1 cellular context compared by ENCODE assay signal in the genomic region with DNA sequence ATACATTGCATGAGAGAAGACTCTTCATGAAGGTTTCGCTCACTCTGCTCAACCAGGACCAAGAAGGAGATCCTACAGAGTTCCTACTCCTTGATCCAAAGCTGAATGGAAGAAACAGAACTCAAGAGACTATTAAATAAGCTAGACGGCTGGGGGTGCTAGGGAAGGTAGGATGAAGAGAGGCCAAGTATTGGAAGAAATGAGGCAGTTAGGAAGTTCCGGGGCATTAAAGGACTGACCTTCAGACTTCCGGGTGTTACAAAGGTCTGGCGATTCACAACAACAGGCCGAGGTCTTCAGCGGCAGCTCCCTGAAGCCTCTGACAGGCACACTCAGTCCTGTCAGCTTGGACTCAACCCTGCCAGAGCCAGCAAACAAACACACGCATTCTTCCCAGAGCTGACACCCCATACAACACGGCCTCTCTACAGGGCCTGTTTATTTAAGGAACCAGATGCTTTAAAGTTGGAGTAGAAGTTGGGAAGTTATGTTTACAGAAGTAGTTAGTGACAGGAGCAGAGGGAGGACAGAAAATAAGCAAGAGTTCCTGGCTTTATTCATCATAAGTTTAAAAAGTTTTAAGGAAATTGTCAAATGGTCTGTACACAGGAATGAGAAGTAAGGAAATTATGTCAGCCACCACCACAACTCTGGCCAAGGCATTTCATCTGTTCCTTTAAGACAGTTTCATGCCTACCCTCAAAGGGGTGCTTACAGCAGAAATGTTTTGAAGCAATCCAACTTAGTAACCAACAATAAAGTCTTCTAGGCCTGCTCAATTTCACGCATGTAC.
TF ChIP-seq lines count a peak whose summit lies in the region.

No MANE protein-coding gene starts in this region.

TF ChIP-seq in HepG2, 621 proteins besides CTCF, POLR2A, EP300 and RAD21 (continued from another document):
- TF ChIP-seq, protein P1, sequence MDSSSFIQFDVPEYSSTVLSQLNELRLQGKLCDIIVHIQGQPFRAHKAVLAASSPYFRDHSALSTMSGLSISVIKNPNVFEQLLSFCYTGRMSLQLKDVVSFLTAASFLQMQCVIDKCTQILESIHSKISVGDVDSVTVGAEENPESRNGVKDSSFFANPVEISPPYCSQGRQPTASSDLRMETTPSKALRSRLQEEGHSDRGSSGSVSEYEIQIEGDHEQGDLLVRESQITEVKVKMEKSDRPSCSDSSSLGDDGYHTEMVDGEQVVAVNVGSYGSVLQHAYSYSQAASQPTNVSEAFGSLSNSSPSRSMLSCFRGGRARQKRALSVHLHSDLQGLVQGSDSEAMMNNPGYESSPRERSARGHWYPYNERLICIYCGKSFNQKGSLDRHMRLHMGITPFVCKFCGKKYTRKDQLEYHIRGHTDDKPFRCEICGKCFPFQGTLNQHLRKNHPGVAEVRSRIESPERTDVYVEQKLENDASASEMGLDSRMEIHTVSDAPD (CRISPR knock-in tag; IDR thresholded peaks at IDR 0.05) = no peak
- TF ChIP-seq FOXJ3 (CRISPR knock-in tag; IDR thresholded peaks at IDR 0.05; ENCODE audit: borderline replicate concordance) = peak; percentile 81
- TF ChIP-seq ARNT2 (CRISPR knock-in tag; IDR thresholded peaks at IDR 0.05; ENCODE audit: low read depth) = peak; percentile 78; the same call in 1 of the 2 replicates
- TF ChIP-seq NR2F1 (CRISPR knock-in tag; IDR thresholded peaks at IDR 0.05) = no peak
- TF ChIP-seq ZNF552 (CRISPR knock-in tag; IDR thresholded peaks at IDR 0.05; ENCODE audit: borderline replicate concordance) = no peak
- no peak for TF ChIP-seq ZNF33A (CRISPR knock-in tag; IDR thresholded peaks at IDR 0.05; ENCODE audit: borderline replicate concordance)
- no peak for TF ChIP-seq ZBTB8A (CRISPR knock-in tag; IDR thresholded peaks at IDR 0.05; ENCODE audit: borderline replicate concordance, low read depth)
- TF ChIP-seq, protein P2, sequence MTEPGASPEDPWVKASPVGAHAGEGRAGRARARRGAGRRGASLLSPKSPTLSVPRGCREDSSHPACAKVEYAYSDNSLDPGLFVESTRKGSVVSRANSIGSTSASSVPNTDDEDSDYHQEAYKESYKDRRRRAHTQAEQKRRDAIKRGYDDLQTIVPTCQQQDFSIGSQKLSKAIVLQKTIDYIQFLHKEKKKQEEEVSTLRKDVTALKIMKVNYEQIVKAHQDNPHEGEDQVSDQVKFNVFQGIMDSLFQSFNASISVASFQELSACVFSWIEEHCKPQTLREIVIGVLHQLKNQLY (CRISPR knock-in tag; IDR thresholded peaks at IDR 0.05) = peak; percentile 56; the same call in 1 of the 2 replicates
- no peak for TF ChIP-seq CENPT (CRISPR knock-in tag; IDR thresholded peaks at IDR 0.05; ENCODE audit: low read depth)
- TF ChIP-seq ZFP36 (IDR thresholded peaks at IDR 0.05; ENCODE audit: borderline replicate concordance, low read depth, low read length, partially characterized antibody) = no peak
- no peak for TF ChIP-seq ZNF468 (CRISPR knock-in tag; IDR thresholded peaks at IDR 0.05)
- TF ChIP-seq SUZ12 (IDR thresholded peaks at IDR 0.05; ENCODE audit: low read depth, low read length) = no peak
- peak; percentile 42; the same call in 1 of the 2 replicates for TF ChIP-seq YEATS2 (CRISPR knock-in tag; IDR thresholded peaks at IDR 0.05; ENCODE audit: borderline replicate concordance)
- TF ChIP-seq WIZ (CRISPR knock-in tag; IDR thresholded peaks at IDR 0.05) = no peak
- TF ChIP-seq, protein P3, sequence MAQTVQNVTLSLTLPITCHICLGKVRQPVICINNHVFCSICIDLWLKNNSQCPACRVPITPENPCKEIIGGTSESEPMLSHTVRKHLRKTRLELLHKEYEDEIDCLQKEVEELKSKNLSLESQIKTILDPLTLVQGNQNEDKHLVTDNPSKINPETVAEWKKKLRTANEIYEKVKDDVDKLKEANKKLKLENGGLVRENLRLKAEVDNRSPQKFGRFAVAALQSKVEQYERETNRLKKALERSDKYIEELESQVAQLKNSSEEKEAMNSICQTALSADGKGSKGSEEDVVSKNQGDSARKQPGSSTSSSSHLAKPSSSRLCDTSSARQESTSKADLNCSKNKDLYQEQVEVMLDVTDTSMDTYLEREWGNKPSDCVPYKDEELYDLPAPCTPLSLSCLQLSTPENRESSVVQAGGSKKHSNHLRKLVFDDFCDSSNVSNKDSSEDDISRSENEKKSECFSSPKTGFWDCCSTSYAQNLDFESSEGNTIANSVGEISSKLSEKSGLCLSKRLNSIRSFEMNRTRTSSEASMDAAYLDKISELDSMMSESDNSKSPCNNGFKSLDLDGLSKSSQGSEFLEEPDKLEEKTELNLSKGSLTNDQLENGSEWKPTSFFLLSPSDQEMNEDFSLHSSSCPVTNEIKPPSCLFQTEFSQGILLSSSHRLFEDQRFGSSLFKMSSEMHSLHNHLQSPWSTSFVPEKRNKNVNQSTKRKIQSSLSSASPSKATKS (CRISPR knock-in tag; IDR thresholded peaks at IDR 0.05) = no peak
- TF ChIP-seq ZNF776 (CRISPR knock-in tag; IDR thresholded peaks at IDR 0.05) = no peak
- no peak for TF ChIP-seq ZNF44 (CRISPR knock-in tag; IDR thresholded peaks at IDR 0.05)
- TF ChIP-seq JUN (CRISPR knock-in tag; IDR thresholded peaks at IDR 0.05) = 0 out of 2 replicates have a peak, but pooled peaks have one; percentile 58
- TF ChIP-seq CAMTA2 (CRISPR knock-in tag; IDR thresholded peaks at IDR 0.05; ENCODE audit: borderline replicate concordance) = no peak
- TF ChIP-seq ZBTB7A (CRISPR knock-in tag; IDR thresholded peaks at IDR 0.05) = no peak
- no peak for TF ChIP-seq ZNF383 (CRISPR knock-in tag; IDR thresholded peaks at IDR 0.05; ENCODE audit: borderline replicate concordance)
- TF ChIP-seq SNAPC2 (CRISPR knock-in tag; IDR thresholded peaks at IDR 0.05) = peak; percentile 28; the same call in 1 of the 2 replicates
- TF ChIP-seq ELF4 (CRISPR knock-in tag; IDR thresholded peaks at IDR 0.05; ENCODE audit: borderline replicate concordance) = peak; percentile 95
- no peak for TF ChIP-seq HNRNPLL (IDR thresholded peaks at IDR 0.05; ENCODE audit: low read depth, low read length, poor library complexity, severe bottlenecking)
- TF ChIP-seq ZNF256 (CRISPR knock-in tag; conservative IDR thresholded peaks at IDR 0.05) = no peak
- TF ChIP-seq TAF15 (IDR thresholded peaks at IDR 0.05; ENCODE audit: low read depth, low read length, poor library complexity, severe bottlenecking) = no peak
- peak; percentile 89 for TF ChIP-seq PITX1 (CRISPR knock-in tag; IDR thresholded peaks at IDR 0.05)
- no peak for TF ChIP-seq ZNF564 (CRISPR knock-in tag; IDR thresholded peaks at IDR 0.05)
- TF ChIP-seq PCBP2 (optimal IDR thresholded peaks at IDR 0.05; ENCODE audit: low read depth, low read length, poor library complexity, severe bottlenecking) = no peak
